ENCODE assay signal across 20 cellular contexts in the genomic region with DNA sequence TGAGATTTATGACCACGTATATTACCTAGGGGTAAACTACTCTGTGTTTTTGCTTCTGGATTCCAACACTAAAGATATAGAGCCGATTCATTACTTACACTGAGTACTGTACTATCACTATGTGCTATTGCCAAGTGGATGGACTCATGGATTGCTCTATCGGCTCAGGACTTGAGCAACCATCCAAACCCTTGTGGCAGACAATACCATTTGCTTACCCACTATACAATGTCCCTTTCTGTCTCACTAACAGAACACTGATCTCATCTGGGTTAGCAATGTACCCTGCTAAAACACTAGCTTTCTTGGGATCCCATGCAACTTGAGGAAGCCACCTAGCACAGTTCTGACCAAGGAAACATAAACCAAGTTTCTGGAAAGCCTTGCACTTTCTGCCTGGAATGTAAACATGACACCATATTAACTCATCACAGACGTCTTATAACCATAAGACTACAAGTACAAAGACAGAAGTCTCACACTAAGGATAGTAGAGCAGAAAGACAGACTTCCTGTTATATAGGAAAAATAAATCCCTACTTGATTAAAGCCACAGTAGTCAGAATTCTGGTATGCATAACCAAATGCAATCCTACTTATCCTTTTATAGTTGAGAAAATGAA. TPM values are rescaled to one million over a fixed set of nuclear protein-coding genes. Genes with fewer than 3 reads are reported as not detected.
DNase-seq lines count a peak whose midpoint lies in the region; ATAC-seq, FAIRE-seq and TF ChIP-seq lines count a peak whose summit lies in the region.
"Had no signal": no experiment of that assay in that cellular context is flagged by ENCODE, and none has a peak within 500 bp of the region (broad histone marks: within the 10 kb centered on the region; RNA-seq: fewer than 3 reads in every experiment).

No MANE protein-coding gene starts in this region.

- WGBS in GM12878 (ENCODE audit: insufficient coverage, insufficient replicate concordance, low lambda C conversion rate, missing lambda C conversion rate) = 72% methylated on average over 4 of the region's 4 CpGs

- no peaks in the 10 kb centered on the region for H3K36me3 ChIP-seq in breast epithelium
- peaks cover 3 to 7% of the 10 kb centered on the region in 2 experiments; a peak in 2 of 4 replicates for H3K36me3 ChIP-seq in GM12878 (ENCODE audit: control insufficient read depth in 2 of 2, insufficient read depth in 2 of 2, low read length in 1 of 2)
- H3K36me3 ChIP-seq: thyroid gland had no signal

- no peak overlapping the region for H2AFZ ChIP-seq in GM12878 (ENCODE audit: control insufficient read depth, low read depth, low read length)

- no peaks in the 10 kb centered on the region for H3K9me3 ChIP-seq in breast epithelium
- no peaks in the 10 kb centered on the region for H3K9me3 ChIP-seq in GM12878 (replicated peaks; ENCODE audit: control insufficient read depth, insufficient read depth, low read length)
- H3K9me3 ChIP-seq: spleen, thyroid gland had no signal

- no peak for FAIRE-seq in GM12878 (lab: Jason Lieb, UNC)

- no peak for TF ChIP-seq POLR2A in breast epithelium (IDR thresholded peaks at IDR 0.05)
- no peak for TF ChIP-seq POLR2A in GM12878 (IDR thresholded peaks at IDR 0.05; ENCODE audit: low read depth, low read length)

- intact Hi-C loops in MCF 10A (cut with micrococcal nuclease) (no loop called here), breast epithelium (cut with DNase I; ENCODE audit: low total_unique reads) (no loop called here), GM12878 (cut with micrococcal nuclease; ENCODE audit: unreplicated experiment) (no loop called here)

- peaks cover 6% of the 10 kb centered on the region for H3K4me1 Mint-ChIP-seq in MCF 10A (ENCODE audit: insufficient read depth, unreplicated experiment)

- BruUV-seq in MCF 10A (replicated peaks; lab: Mats Ljungman, UMichigan) = no TSS peak
- BruUV-seq in GM12878 (replicated peaks; lab: Mats Ljungman, UMichigan) = no TSS peak

- SMC1A ChIA-PET in GM12878 (lab: Charles Lee; ENCODE audit: uncharacterized antibody, unreplicated experiment) = no interaction called here

- no peak overlapping the region for H3K4me2 ChIP-seq in GM12878 (ENCODE audit: control insufficient read depth, insufficient read depth)

- H3K4me3 Mint-ChIP-seq in MCF 10A (ENCODE audit: unreplicated experiment) = no peak overlapping the region
- H3K4me3 Mint-ChIP-seq: activated T-cell treated with anti-CD3 and anti-CD28 coated beads, Interleukin-2, amount 50 U/mL, for 4 hours; neural crest cell had no signal

- no peak for ATAC-seq in GM12878
- ATAC-seq: activated T-cell treated with anti-CD3 and anti-CD28 coated beads, Interleukin-2, amount 50 U/mL, for 4 hours had no signal

- TF ChIP-seq CTCF in MCF 10A (IDR thresholded peaks at IDR 0.05; ENCODE audit: unreplicated experiment) (no peak), breast epithelium (IDR thresholded peaks at IDR 0.05) (no peak), GM12878 (IDR thresholded peaks at IDR 0.05 in 2 of 3, conservative IDR thresholded peaks at IDR 0.05 in 1 of 3; ENCODE audit: control insufficient read depth in 2 of 3, extremely low read depth in 1 of 3, insufficient read depth in 1 of 3, low read depth in 3 of 3, low read length in 3 of 3) (no peak)

- RAD21 ChIA-PET in GM12878 (lab: Charles Lee; ENCODE audit: unreplicated experiment) = no interaction called here

- H3K4me1 ChIP-seq in breast epithelium (no peaks in the 10 kb centered on the region), GM12878 (ENCODE audit: control insufficient read depth, insufficient read depth, low read length) (no peaks in the 10 kb centered on the region)
- H3K4me1 ChIP-seq: spleen, thyroid gland had no signal

- no peak for TF ChIP-seq RAD21 in GM12878 (IDR thresholded peaks at IDR 0.05; ENCODE audit: insufficient read depth, low read depth, low read length)

- H3K27ac ChIP-seq in breast epithelium = no peak overlapping the region
- H3K27ac ChIP-seq in GM12878 (ENCODE audit: control insufficient read depth, insufficient read depth) = no peak overlapping the region
- H3K27ac ChIP-seq: 22Rv1, spleen, thyroid gland had no signal

- in situ Hi-C loops in GM12878 (cut with MboI) = no loop called here

- H3K9ac ChIP-seq in GM12878 (ENCODE audit: control insufficient read depth, insufficient read depth, low read length) = no peak overlapping the region

- no peaks in the 10 kb centered on the region for H3K9me3 Mint-ChIP-seq in MCF 10A (ENCODE audit: unreplicated experiment)
- H3K9me3 Mint-ChIP-seq: activated T-cell treated with anti-CD3 and anti-CD28 coated beads, Interleukin-2, amount 50 U/mL, for 4 hours; neural crest cell had no signal

- no peaks in the 10 kb centered on the region for H3K79me2 ChIP-seq in GM12878 (ENCODE audit: control insufficient read depth, insufficient read depth, low read length)

- H4K20me1 ChIP-seq in GM12878 (ENCODE audit: control insufficient read depth, insufficient read depth) = no peaks in the 10 kb centered on the region

- no peak overlapping the region for H3K27ac Mint-ChIP-seq in MCF 10A (ENCODE audit: low read depth, unreplicated experiment)

- H3K36me3 Mint-ChIP-seq in MCF 10A (ENCODE audit: insufficient read depth, unreplicated experiment) = peaks cover 40% of the 10 kb centered on the region

- no peak for TF ChIP-seq EP300 in GM12878 (IDR thresholded peaks at IDR 0.05; ENCODE audit: borderline replicate concordance in 1 of 2, control insufficient read depth in 1 of 2, low read depth in 2 of 2, low read length in 2 of 2)

- H3K4me3 ChIP-seq in breast epithelium (no peak overlapping the region), GM12878 (no peak overlapping the region)
- H3K4me3 ChIP-seq: spleen, thyroid gland had no signal

- H3K27me3 Mint-ChIP-seq in MCF 10A (ENCODE audit: insufficient read depth, unreplicated experiment) = no peaks in the 10 kb centered on the region

- H3K27me3 ChIP-seq in breast epithelium (no peaks in the 10 kb centered on the region), GM12878 (replicated peaks in 1 of 2; ENCODE audit: control insufficient read depth in 2 of 2, insufficient read depth in 2 of 2, low read length in 1 of 2) (no peaks in the 10 kb centered on the region)
- H3K27me3 ChIP-seq: spleen, thyroid gland had no signal

- POLR2A ChIA-PET in MCF 10A (lab: Yijun Ruan, JAX) (no interaction called here), GM12878 (lab: Charles Lee) (no interaction called here)

- CTCF ChIA-PET in MCF 10A (lab: Yijun Ruan, JAX) = interaction anchor here (0.6 to 3.4 kb wide), 2 partner anchors 13 to 183 kb away, joined by 3 to 29 read pairs; no protein-coding TSS in a partner anchor
- CTCF ChIA-PET in GM12878 (lab: Yijun Ruan, JAX) = interaction anchor here (1.2 kb wide), 1 partner anchor 13 kb away, joined by 6 read pairs; no protein-coding TSS in a partner anchor

- DNase-seq in MCF 10A (ENCODE audit: unreplicated experiment) (peak; percentile 8), breast epithelium (ENCODE audit: low spot score in 2 of 2) (no peak), GM12878 (ENCODE audit: low read depth, low spot score) (no peak), foreskin melanocyte (peak; percentile 57), superior temporal gyrus (ENCODE audit: extremely low spot score) (peak; percentile 40), 8988T (no peak)
- DNase-seq in activated CD4-positive, CD25-positive, alpha-beta regulatory T cell (lab: John Stamatoyannopoulos, UW) = no peak
- DNase-seq in activated CD4-positive, alpha-beta T cell treated with anti-CD3 and anti-CD28 coated beads, Interleukin-2, amount 50 U/mL, for 1 hour = no peak
- DNase-seq: activated CD4-positive, CD25-positive, alpha-beta regulatory T cell treated with anti-CD3 and anti-CD28 coated beads, Interleukin-2, amount 50 U/mL, for 72 hours; activated T-cell treated with anti-CD3 and anti-CD28 coated beads, Interleukin-2, amount 50 U/mL, for 4 hours; amygdala; effector memory CD4-positive, alpha-beta T cell; hippocampal formation; NCI-H1092; OCI-M1; spleen; T-helper 1 cell; thyroid gland had no signal

TF ChIP-seq in GM12878, 131 proteins besides CTCF, POLR2A, EP300 and RAD21:
- no peak for TF ChIP-seq CHD4 (IDR thresholded peaks at IDR 0.05)
- TF ChIP-seq, protein P1, sequence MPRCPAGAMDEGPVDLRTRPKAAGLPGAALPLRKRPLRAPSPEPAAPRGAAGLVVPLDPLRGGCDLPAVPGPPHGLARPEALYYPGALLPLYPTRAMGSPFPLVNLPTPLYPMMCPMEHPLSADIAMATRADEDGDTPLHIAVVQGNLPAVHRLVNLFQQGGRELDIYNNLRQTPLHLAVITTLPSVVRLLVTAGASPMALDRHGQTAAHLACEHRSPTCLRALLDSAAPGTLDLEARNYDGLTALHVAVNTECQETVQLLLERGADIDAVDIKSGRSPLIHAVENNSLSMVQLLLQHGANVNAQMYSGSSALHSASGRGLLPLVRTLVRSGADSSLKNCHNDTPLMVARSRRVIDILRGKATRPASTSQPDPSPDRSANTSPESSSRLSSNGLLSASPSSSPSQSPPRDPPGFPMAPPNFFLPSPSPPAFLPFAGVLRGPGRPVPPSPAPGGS (IDR thresholded peaks at IDR 0.05; ENCODE audit: borderline replicate concordance, insufficient read depth, low read depth, low read length, poor library complexity, severe bottlenecking) = peak; percentile 43
TF ChIP-seq in GM12878: peak in this region for 1.

RNA-seq across cellular contexts. Expression of gene HACD2, which starts 38.6 kb away (rescaled TPM):
- total RNA-seq in MCF 10A (2022) (76.5 and 97.7 TPM in 2 replicates), breast epithelium (10 to 100 TPM; 29.5 to 61.0 (median 55.9) TPM), GM12878 (2014; rRNA removed) (19.3 and 22.6 TPM in 2 replicates), GM12878 (2014; rRNA removed; fragmentation: Illumina TruSeq; extraction: Trizol) (19.0 and 19.8 TPM in 2 replicates), GM12878 (2021) (20.4 and 21.5 TPM in 2 replicates)
- total RNA-seq in GM12878 (2013; cell fraction: nucleolus; rRNA removed) = 27.6 and 29.8 TPM in 2 replicates
- polyA plus RNA-seq in GM12878 (2011; ENCODE audit: low read depth) = 6.3 TPM
- polyA plus RNA-seq in GM12878 (2011; rRNA removed) (30.0 and 38.5 TPM in 2 replicates), GM12878 (2014; fragmentation: Illumina TruSeq; extraction: Trizol) (26.4 and 33.0 TPM in 2 replicates), GM12878 (2014; fragmentation: Nextera tagmentation; extraction: Ambion mirVana) (1 to 10 TPM; 9.1 to 9.6 TPM), GM12878 (2014; rRNA removed) (15.2 and 17.4 TPM in 2 replicates), GM12878 (2016; fragmentation: Nextera tagmentation; extraction: Ambion mirVana) (10 to 100 TPM; 17.7 to 18.6 TPM)
- polyA plus RNA-seq in GM12878 (2011; cell fraction: cytosol; rRNA removed) = 14.9 and 15.2 TPM in 2 replicates
- polyA plus RNA-seq in GM12878 (2011; cell fraction: nucleus; rRNA removed) = 11.8 and 12.6 TPM in 2 replicates
- 8.4 and 8.9 TPM in 2 replicates for polyA plus RNA-seq in GM12878 (2012)
- polyA minus RNA-seq in GM12878 (2011; rRNA and poly(A)+ RNA removed) = 30.1 and 58.3 TPM in 2 replicates
- 10.6 and 13.0 TPM in 2 replicates for polyA minus RNA-seq in GM12878 (2011; cell fraction: cytosol; rRNA and poly(A)+ RNA removed)
- polyA minus RNA-seq in GM12878 (2011; cell fraction: nucleus; rRNA and poly(A)+ RNA removed) = 7.6 and 14.9 TPM in 2 replicates

Comparison
In these comparisons a context has a peak if more than half of its experiments do, and no peak if none do; other contexts are left out.
1. DNase-seq: peak in MCF 10A (single experiment), foreskin melanocyte (single experiment) and superior temporal gyrus (single experiment); none in breast epithelium (0 of 2), GM12878 (single experiment), 8988T (single experiment), activated CD4-positive, CD25-positive, alpha-beta regulatory T cell (0 of 4) and activated CD4-positive, alpha-beta T cell treated with anti-CD3 and anti-CD28 coated beads, Interleukin-2, amount 50 U/mL, for 1 hour (single experiment).